In the genomic region with DNA sequence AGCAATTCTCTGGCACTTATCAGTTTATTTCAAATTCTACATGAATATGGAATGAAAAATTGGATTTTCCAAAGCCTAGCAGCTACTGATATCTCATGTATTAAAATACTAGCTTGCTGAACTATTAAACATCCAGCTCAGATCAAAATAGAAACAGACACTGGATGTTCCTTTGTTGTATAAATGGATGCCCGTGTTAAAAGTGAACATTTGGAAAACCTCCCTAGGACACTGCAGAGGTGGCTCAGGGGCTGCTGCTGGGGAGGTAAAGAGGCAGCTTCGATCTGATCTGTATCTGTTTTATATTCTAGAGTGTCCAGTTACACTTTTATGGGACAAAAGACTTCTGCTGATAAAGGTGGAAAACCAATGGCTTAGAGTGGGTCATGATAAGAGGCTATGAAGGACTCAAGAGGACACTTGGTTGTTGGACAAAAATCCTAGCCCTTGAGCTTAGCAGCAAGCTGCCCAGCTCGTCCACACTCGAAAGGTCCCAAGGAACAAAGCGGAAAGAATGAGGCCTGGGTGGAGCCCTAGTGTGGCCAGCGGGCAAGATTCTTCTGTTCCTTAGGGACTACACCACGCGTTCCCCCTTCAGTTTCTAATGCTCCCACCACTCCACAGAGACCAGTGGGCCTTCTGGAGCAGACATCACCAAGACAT, we compare ENCODE assay signal across 19 cellular contexts. TPM values are rescaled to one million over a fixed set of nuclear protein-coding genes. Genes with fewer than 3 reads are reported as not detected.
DNase-seq lines count a peak whose midpoint lies in the region; ATAC-seq, FAIRE-seq and TF ChIP-seq lines count a peak whose summit lies in the region.
"Had no signal": no experiment of that assay in that cellular context is flagged by ENCODE, and none has a peak within 500 bp of the region (broad histone marks: within the 10 kb centered on the region; RNA-seq: fewer than 3 reads in every experiment).

No MANE protein-coding gene starts in this region.

- H3K9me3 ChIP-seq in left ventricle myocardium inferior (replicated peaks) = no peaks in the 10 kb centered on the region
- H3K9me3 ChIP-seq in OCI-LY1 (ENCODE audit: low read length) = no peaks in the 10 kb centered on the region
- H3K9me3 ChIP-seq in endodermal cell (ENCODE audit: control insufficient read depth, low read length) = no peaks in the 10 kb centered on the region
- H3K9me3 ChIP-seq: HAP-1, suprapubic skin had no signal

- H3K4me1 ChIP-seq in left ventricle myocardium inferior (peaks cover 40% of the 10 kb centered on the region), OCI-LY1 (ENCODE audit: insufficient read depth, low read length, severe bottlenecking) (peaks cover 14% of the 10 kb centered on the region), endodermal cell (ENCODE audit: control insufficient read depth, insufficient read depth, low read length) (no peaks in the 10 kb centered on the region)
- H3K4me1 ChIP-seq: HAP-1 had no signal

- H3K9me3 Mint-ChIP-seq in endodermal cell = no peaks in the 10 kb centered on the region
- H3K9me3 Mint-ChIP-seq: activated T-helper 1 cell treated with anti-CD3 and anti-CD28 coated beads, Interleukin-12 subunit alpha, Interleukin-12 subunit beta, Interleukin-2, Interleukin-4 antibody, amounts not matched to agents 30 ng/mL and 10 ng/mL and 1 ng/mL, durations not matched to agents 14 hours and 24 hours and 36 hours; CD8-positive, alpha-beta T cell had no signal

- H3K9ac ChIP-seq in OCI-LY1 (ENCODE audit: low read length) (no peak overlapping the region), endodermal cell (ENCODE audit: extremely low read depth, low read length, poor library complexity, severe bottlenecking) (no peak overlapping the region)

- H3F3A ChIP-seq in OCI-LY1 (ENCODE audit: insufficient read depth, low read length) = 0 out of 2 replicates have a peak, but pooled peaks cover 8% of the 10 kb centered on the region

- H3K4me1 Mint-ChIP-seq in endodermal cell = peaks cover 23% of the 10 kb centered on the region

- no peaks in the 10 kb centered on the region for H4K20me1 ChIP-seq in OCI-LY1 (ENCODE audit: insufficient read depth, low read length)

- no peak for FAIRE-seq in frontal cortex (lab: Jason Lieb, UNC)
- FAIRE-seq: K562 had no signal

- H3K79me2 ChIP-seq in OCI-LY1 (ENCODE audit: insufficient read depth, low read length) = peaks cover 14% of the 10 kb centered on the region

- TF ChIP-seq CTCF in left ventricle myocardium inferior (IDR thresholded peaks at IDR 0.05; ENCODE audit: borderline replicate concordance) (no peak), OCI-LY1 (IDR thresholded peaks at IDR 0.05; ENCODE audit: low read length) (no peak), endodermal cell (conservative IDR thresholded peaks at IDR 0.05) (no peak)

- peak overlapping the region; percentile 42 for H3K27ac Mint-ChIP-seq in endodermal cell
- H3K27ac Mint-ChIP-seq: activated T-helper 1 cell treated with anti-CD3 and anti-CD28 coated beads, Interleukin-12 subunit alpha, Interleukin-12 subunit beta, Interleukin-2, Interleukin-4 antibody, amounts not matched to agents 30 ng/mL and 10 ng/mL and 1 ng/mL, durations not matched to agents 14 hours and 24 hours and 36 hours had no signal

- no peaks in the 10 kb centered on the region for H3K27me3 Mint-ChIP-seq in endodermal cell (ENCODE audit: insufficient read depth)

- H3K27ac ChIP-seq in left ventricle myocardium inferior (replicated peaks) (peak overlapping the region; percentile 29), OCI-LY1 (ENCODE audit: low read depth, low read length, poor library complexity, severe bottlenecking) (peak overlapping the region; percentile 42), endodermal cell (ENCODE audit: low read depth, low read length) (no peak overlapping the region)
- H3K27ac ChIP-seq: epithelial cell of prostate, suprapubic skin had no signal

- no peak overlapping the region for H3K4me3 ChIP-seq in left ventricle myocardium inferior
- no peak overlapping the region for H3K4me3 ChIP-seq in OCI-LY1 (ENCODE audit: low read depth, low read length, poor library complexity, severe bottlenecking)
- no peak overlapping the region for H3K4me3 ChIP-seq in endodermal cell (ENCODE audit: low read length)
- H3K4me3 ChIP-seq: HAP-1, K562, suprapubic skin had no signal

- 91 to 96% methylated on average over 5 to 8 of the region's 8 CpGs for WGBS in endodermal cell (ENCODE audit: insufficient coverage in 1 of 2, insufficient read length in 1 of 2), 2 experiments

- H2AFZ ChIP-seq in OCI-LY1 (ENCODE audit: low read length) = no peak overlapping the region

- peaks cover 40% of the 10 kb centered on the region for H3K36me3 Mint-ChIP-seq in endodermal cell (ENCODE audit: low read depth)

- H3K36me3 ChIP-seq in left ventricle myocardium inferior (peaks cover 35% of the 10 kb centered on the region), OCI-LY1 (ENCODE audit: insufficient read depth, low read length) (peaks cover 48% of the 10 kb centered on the region), endodermal cell (ENCODE audit: control insufficient read depth, insufficient read depth, low read length) (peaks cover 57% of the 10 kb centered on the region)

- no peaks in the 10 kb centered on the region for H3K9me2 ChIP-seq in OCI-LY1 (ENCODE audit: low read depth, low read length)

- H3K4me3 Mint-ChIP-seq in endodermal cell = no peak overlapping the region
- H3K4me3 Mint-ChIP-seq: activated T-helper 1 cell treated with anti-CD3 and anti-CD28 coated beads, Interleukin-12 subunit alpha, Interleukin-12 subunit beta, Interleukin-2, Interleukin-4 antibody, amounts not matched to agents 30 ng/mL and 10 ng/mL and 1 ng/mL, durations not matched to agents 14 hours and 24 hours and 36 hours; CD8-positive, alpha-beta T cell had no signal

- H3K27me3 ChIP-seq in left ventricle myocardium inferior (ENCODE audit: low read depth) (no peaks in the 10 kb centered on the region), OCI-LY1 (ENCODE audit: insufficient read depth, low read length) (no peaks in the 10 kb centered on the region), endodermal cell (ENCODE audit: control insufficient read depth, insufficient read depth, low read length, poor library complexity, severe bottlenecking) (no peaks in the 10 kb centered on the region)
- H3K27me3 ChIP-seq: suprapubic skin had no signal

- no peak overlapping the region for H3K4me2 ChIP-seq in OCI-LY1 (ENCODE audit: low read length)

- DNase-seq in left ventricle myocardium inferior (no peak), Right ventricle myocardium inferior (ENCODE audit: missing footprints) (no peak), endodermal cell (no peak), frontal cortex (ENCODE audit: low spot score in 2 of 2) (no peak), NCI-H1092 treated with DMSO at 0.1 percent for 48 hours (lab: John Stamatoyannopoulos, UW) (no peak)
- DNase-seq: activated CD4-positive, CD25-positive, alpha-beta regulatory T cell; activated CD8-positive, alpha-beta memory T cell treated with anti-CD3 and anti-CD28 coated beads for 24 hours; amygdala; CD8-positive, alpha-beta T cell; central memory CD4-positive, alpha-beta T cell; NCI-H146; T1000 had no signal

- intact Hi-C loops in left ventricle myocardium inferior (cut with micrococcal nuclease) = no loop called here
- intact Hi-C loops in Right ventricle myocardium inferior (cut with DNase I) = loop anchor here (5.0 to 10.0 kb wide), 2 partner anchors 285 to 288 kb away; a partner anchor contains a TSS

- no peak for ATAC-seq in Right ventricle myocardium inferior
- no peak for ATAC-seq in HG02981 (IDR thresholded peaks at IDR 0.05; ENCODE audit: unreplicated experiment)
- ATAC-seq: CD8-positive, alpha-beta T cell; K562 had no signal

RNA-seq across cellular contexts. Expression of a gene that starts 9.9 kb away (rescaled TPM):
- total RNA-seq in left ventricle myocardium inferior = 13.5 TPM
- 14.0 TPM for total RNA-seq in Right ventricle myocardium inferior
- 10 to 100 TPM; 31.7 to 35.8 TPM for total RNA-seq in endodermal cell
- 31.8 TPM for polyA plus RNA-seq in endodermal cell (2013, experiment 1 of 2)
- 31.8 TPM for polyA plus RNA-seq in endodermal cell (2013, experiment 2 of 2)
- total RNA-seq in frontal cortex = 12.2 TPM

RNA-seq across cellular contexts. Expression of a gene that starts 21.1 kb away (rescaled TPM):
- total RNA-seq in left ventricle myocardium inferior (5.5 TPM), Right ventricle myocardium inferior (7.1 TPM), endodermal cell (10 to 100 TPM; 25.1 to 28.2 TPM), frontal cortex (6.1 TPM)
- 14.4 TPM for polyA plus RNA-seq in endodermal cell (2013, experiment 1 of 2)
- polyA plus RNA-seq in endodermal cell (2013, experiment 2 of 2) = 14.3 TPM
